Comparison of ENCODE assay signal across 8 cellular contexts in genomic region chr12:96906498-96906848, GRCh38. TPM values are rescaled to one million over a fixed set of nuclear protein-coding genes. Genes with fewer than 3 reads are reported as not detected.
DNase-seq lines count a peak whose midpoint lies in the region; ATAC-seq and TF ChIP-seq lines count a peak whose summit lies in the region.

No MANE protein-coding gene starts in this region.

- WGBS in hepatocyte (ENCODE audit: low lambda C conversion rate, missing lambda C conversion rate): 83% methylated on average over 9 of the region's 9 CpGs
- WGBS in spleen, 5 donors: 21 to 34% (median 33%) methylated on average over 9 of the region's 9 CpGs

- peaks cover 8% of the 10 kb centered on the region for H3K27me3 Mint-ChIP-seq in activated CD4-positive, alpha-beta memory T cell treated with anti-CD3 and anti-CD28 coated beads, Interleukin-2, amount 10 ng/mL, durations not matched to agents 7 days and 5 days

- H3K9me3 ChIP-seq in hepatocyte (ENCODE audit: low read depth) (no peaks in the 10 kb centered on the region), spleen (no peaks in the 10 kb centered on the region)

- TF ChIP-seq POLR2A in spleen (IDR thresholded peaks at IDR 0.05) (no peak), erythroblast (IDR thresholded peaks at IDR 0.05; ENCODE audit: low read length) (no peak)

- H2AFZ ChIP-seq in hepatocyte: peak overlapping the region; percentile 99

- peak overlapping the region; percentile 96 for H3K27ac Mint-ChIP-seq in activated CD4-positive, alpha-beta memory T cell treated with anti-CD3 and anti-CD28 coated beads, Interleukin-2, amount 10 ng/mL, durations not matched to agents 7 days and 5 days

- DNase-seq in HFF-Myc (ENCODE audit: extremely low read depth, low read depth) (no peak), hepatocyte (ENCODE audit: low spot score) (no peak), spleen (no peak), H4 (ENCODE audit: low spot score) (no peak), erythroblast (lab: John Stamatoyannopoulos, UW) (no peak)
- no peak for DNase-seq in activated CD4-positive, alpha-beta memory T cell treated with anti-CD3 and anti-CD28 coated beads, Interleukin-2, amount 10 ng/mL, durations not matched to agents 7 days and 5 days
- DNase-seq in stimulated activated CD4-positive, alpha-beta T cell treated with anti-CD3 and anti-CD28 coated beads, Interleukin-4, amount 100 ng/mL, for 24 hours: no peak

- CTCF ChIA-PET in activated CD4-positive, alpha-beta memory T cell treated with anti-CD3 and anti-CD28 coated beads, Interleukin-2, amount 10 ng/mL, durations not matched to agents 7 days and 5 days (lab: Charles Lee): no interaction called here

- intact Hi-C loops in spleen (cut with DNase I; ENCODE audit: low total_unique reads): no loop called here

- peaks cover 29% of the 10 kb centered on the region for H3K36me3 Mint-ChIP-seq in activated CD4-positive, alpha-beta memory T cell treated with anti-CD3 and anti-CD28 coated beads, Interleukin-2, amount 10 ng/mL, durations not matched to agents 7 days and 5 days (ENCODE audit: low read depth)

- no peaks in the 10 kb centered on the region for H3K9me3 Mint-ChIP-seq in activated CD4-positive, alpha-beta memory T cell treated with anti-CD3 and anti-CD28 coated beads, Interleukin-2, amount 10 ng/mL, durations not matched to agents 7 days and 5 days

- H3K36me3 ChIP-seq in hepatocyte (replicated peaks; ENCODE audit: insufficient read depth, low read depth) (no peaks in the 10 kb centered on the region), spleen (no peaks in the 10 kb centered on the region)

- H3K4me1 Mint-ChIP-seq in activated CD4-positive, alpha-beta memory T cell treated with anti-CD3 and anti-CD28 coated beads, Interleukin-2, amount 10 ng/mL, durations not matched to agents 7 days and 5 days: peaks cover 40% of the 10 kb centered on the region

- H3K27ac ChIP-seq in hepatocyte: peak overlapping the region; percentile 89
- H3K27ac ChIP-seq in spleen: peak overlapping the region; percentile 91 to 98 (median 96)

- H4K20me1 ChIP-seq in hepatocyte (ENCODE audit: insufficient read depth, poor library complexity, severe bottlenecking): no peaks in the 10 kb centered on the region

- H3K4me3 Mint-ChIP-seq in activated CD4-positive, alpha-beta memory T cell treated with anti-CD3 and anti-CD28 coated beads, Interleukin-2, amount 10 ng/mL, durations not matched to agents 7 days and 5 days: peak overlapping the region; percentile 83

- no peak for ATAC-seq in HG03280 (IDR thresholded peaks at IDR 0.05; ENCODE audit: unreplicated experiment)

- POLR2A ChIA-PET in activated CD4-positive, alpha-beta memory T cell treated with anti-CD3 and anti-CD28 coated beads, Interleukin-2, amount 10 ng/mL, durations not matched to agents 7 days and 5 days (lab: Charles Lee): interaction anchor here (0.5 to 2.8 kb wide), 10 partner anchors 10 to 964 kb away, joined by 3 to 13 read pairs (median 4); partner anchors contain the start of genes AMDHD1, CCDC38 and CDK17

- H3K9me2 ChIP-seq in hepatocyte (replicated peaks; ENCODE audit: insufficient read depth): no peaks in the 10 kb centered on the region

- no peaks in the 10 kb centered on the region for H3K4me1 ChIP-seq in hepatocyte (ENCODE audit: insufficient read depth)
- peaks cover 10 to 49% (median 36%) of the 10 kb centered on the region in 6 donors for H3K4me1 ChIP-seq in spleen

- peak overlapping the region; percentile 91 for H3K4me2 ChIP-seq in hepatocyte

- H3K27me3 ChIP-seq in hepatocyte (no peaks in the 10 kb centered on the region), spleen (replicated peaks in 1 of 7) (no peaks in the 10 kb centered on the region)

- TF ChIP-seq CTCF in HFF-Myc (IDR thresholded peaks at IDR 0.05; ENCODE audit: low read depth, low read length, missing control alignments): no peak
- no peak for TF ChIP-seq CTCF in hepatocyte (IDR thresholded peaks at IDR 0.05; ENCODE audit: poor library complexity)
- TF ChIP-seq CTCF in spleen (IDR thresholded peaks at IDR 0.05 in 8 of 11, conservative IDR thresholded peaks at IDR 0.05 in 3 of 11): no peak

- H3K79me2 ChIP-seq in hepatocyte: peaks cover 37% of the 10 kb centered on the region

- H3K4me3 ChIP-seq in HFF-Myc (replicated peaks; ENCODE audit: low read depth, low read length): peak overlapping the region; percentile 83
- peak overlapping the region; percentile 92 for H3K4me3 ChIP-seq in hepatocyte
- peak overlapping the region; percentile 73 to 84 (median 78) for H3K4me3 ChIP-seq in spleen

RNA-seq across cellular contexts. Expression of gene NEDD1, which starts 0.6 kb away (rescaled TPM):
- total RNA-seq in activated CD4-positive, alpha-beta memory T cell treated with anti-CD3 and anti-CD28 coated beads, Interleukin-2, amount 10 ng/mL, durations not matched to agents 7 days and 5 days: 10 to 100 TPM; 38.9 to 40.7 TPM
- 25.7 and 34.7 TPM in 2 replicates for total RNA-seq in hepatocyte
- 15.9 and 17.6 TPM in 2 replicates for polyA plus RNA-seq in hepatocyte
- 10 to 100 TPM; 17.4 to 35.2 (median 24.5) TPM for total RNA-seq in spleen
- polyA plus RNA-seq in spleen: 10 to 100 TPM in 1 of 3 donors, 1 to 10 TPM in 2; 6.0 to 10.1 (median 6.6) TPM
- total RNA-seq in H4 (2014; rRNA removed; shearing (Covaris generic)): 30.7 and 46.8 TPM in 2 replicates
